Comparison of ENCODE assay signal across 8 cellular contexts in genomic region chr17:56912105-56912999, GRCh38. TPM values are rescaled to one million over a fixed set of nuclear protein-coding genes. Genes with fewer than 3 reads are reported as not detected.
DNase-seq lines count a peak whose midpoint lies in the region; ATAC-seq and TF ChIP-seq lines count a peak whose summit lies in the region.

No MANE protein-coding gene starts in this region.

- H3K9me3 Mint-ChIP-seq in osteocyte (ENCODE audit: unreplicated experiment) = peaks cover 3% of the 10 kb centered on the region

- BruUV-seq in Panc1 (replicated peaks; lab: Mats Ljungman, UMichigan) = TSS peak; percentile 61

- H3K9me3 ChIP-seq in Panc1 (ENCODE audit: control insufficient read depth, insufficient read depth, low read depth, low read length) = peaks cover 4% of the 10 kb centered on the region; the same call in 1 of the 2 replicates

- H3K27ac Mint-ChIP-seq in osteocyte (ENCODE audit: unreplicated experiment) = peak overlapping the region; percentile 31

- no peak for ATAC-seq in Panc1
- no peak for ATAC-seq in HG02571 (IDR thresholded peaks at IDR 0.05; ENCODE audit: unreplicated experiment)

- H3K27me3 Mint-ChIP-seq in osteocyte (ENCODE audit: unreplicated experiment) = no peaks in the 10 kb centered on the region

- peaks cover 40% of the 10 kb centered on the region for H3K4me1 Mint-ChIP-seq in osteocyte (ENCODE audit: unreplicated experiment)

- POLR2A ChIA-PET in Panc1 (lab: Charles Lee) = interaction anchor here (0.7 kb wide), 1 partner anchor 15 kb away, joined by 7 read pairs; no protein-coding TSS in a partner anchor

- H3K4me3 ChIP-seq in Panc1 (ENCODE audit: low read depth in 2 of 2, low read length in 2 of 2) (peak overlapping the region; percentile 78 to 81), epithelial cell of proximal tubule (ENCODE audit: low read depth, low read length) (peak overlapping the region; percentile 95)

- in situ Hi-C loops in Panc1 (cut with HindIII; ENCODE audit: low pct_unique_long_range_greater_than_20kb, low sequenced_read_pairs) (no loop called here), ACHN (cut with HindIII; ENCODE audit: low pct_ligation_motif_present, low pct_unique_long_range_greater_than_20kb, low sequenced_read_pairs) (no loop called here)

- no peaks in the 10 kb centered on the region for H3K27me3 ChIP-seq in Panc1 (ENCODE audit: control insufficient read depth, insufficient read depth, low read length)

- peaks cover 8% of the 10 kb centered on the region for H3K36me3 Mint-ChIP-seq in osteocyte (ENCODE audit: unreplicated experiment)

- peak overlapping the region; percentile 86 for H3K4me3 Mint-ChIP-seq in osteocyte (ENCODE audit: unreplicated experiment)

- H3K36me3 ChIP-seq in Panc1 (ENCODE audit: control insufficient read depth, insufficient read depth, low read length) = peaks cover 8% of the 10 kb centered on the region

- TF ChIP-seq CTCF in Panc1 (IDR thresholded peaks at IDR 0.05) (no peak), epithelial cell of proximal tubule (conservative IDR thresholded peaks at IDR 0.05; ENCODE audit: low read depth, low read length) (no peak), osteocyte (IDR thresholded peaks at IDR 0.05) (no peak)

- H3K27ac ChIP-seq in Panc1 (ENCODE audit: low read length) = peak overlapping the region; percentile 99

- CTCF ChIA-PET in Panc1 (lab: Charles Lee) = no interaction called here

- DNase-seq in EH (ENCODE audit: low read depth) (peak; percentile 29), Panc1 (ENCODE audit: low read depth, low spot score) (no peak), epithelial cell of proximal tubule (ENCODE audit: low read depth) (no peak), osteocyte (ENCODE audit: extremely low spot score, unreplicated experiment) (peak; percentile 51), NCI-H1694 treated with DMSO at 0.1 percent for 48 hours (lab: John Stamatoyannopoulos, UW) (no peak), ACHN (no peak), DMS79 (lab: John Stamatoyannopoulos, UW) (no peak)

- H3K4me1 ChIP-seq in Panc1 (ENCODE audit: control insufficient read depth, insufficient read depth, low read length) = peaks cover 30% of the 10 kb centered on the region

- intact Hi-C loops in Panc1 (cut with micrococcal nuclease; ENCODE audit: unreplicated experiment) = no loop called here

RNA-seq across cellular contexts. Expression of gene TRIM25, which starts 1.5 kb away (rescaled TPM):
- total RNA-seq in Panc1 (2021; ENCODE audit: unreplicated experiment) (73.2 TPM), epithelial cell of proximal tubule (51.7 and 58.1 TPM in 2 replicates), osteocyte (28.1 and 35.1 TPM in 2 replicates)
- 42.3 TPM for polyA plus RNA-seq in Panc1 (2012; ENCODE audit: insufficient read length)

RNA-seq across cellular contexts. Expression of gene COIL, which starts 48.5 kb away (rescaled TPM):
- total RNA-seq in Panc1 (2021; ENCODE audit: unreplicated experiment) (32.9 TPM), epithelial cell of proximal tubule (15.3 and 19.7 TPM in 2 replicates), osteocyte (14.9 and 15.2 TPM in 2 replicates)
- 12.3 TPM for polyA plus RNA-seq in Panc1 (2012; ENCODE audit: insufficient read length)

Comparison
In these comparisons a context has a peak if more than half of its experiments do, and no peak if none do; other contexts are left out.
1. DNase-seq: peak in EH (single experiment) and osteocyte (single experiment); none in Panc1 (single experiment), epithelial cell of proximal tubule (single experiment), NCI-H1694 treated with DMSO at 0.1 percent for 48 hours (single experiment), ACHN (single experiment) and DMS79 (single experiment).